In genomic region chr11:71080239-71081097, GRCh38 we compare ENCODE assay signal across 8 cellular contexts.
A peak's percentile ranks its signal among the peaks of the same experiment; 100 is the strongest.
DNase-seq lines count a peak whose midpoint lies in the region; ATAC-seq, FAIRE-seq and TF ChIP-seq lines count a peak whose summit lies in the region.
"Had no signal": no experiment of that assay in that cellular context is flagged by ENCODE, and none has a peak within 500 bp of the region (broad histone marks: within the 10 kb centered on the region; RNA-seq: fewer than 3 reads in every experiment).

No MANE protein-coding gene starts in this region.

- H3K79me2 ChIP-seq in MM.1S (ENCODE audit: low read length), result no peaks in the 10 kb centered on the region

- peak; percentile 47 for ATAC-seq in body of pancreas

- H3K9me3 ChIP-seq in MM.1S (replicated peaks; ENCODE audit: insufficient read depth, low read length), result no peaks in the 10 kb centered on the region
- no peaks in the 10 kb centered on the region for H3K9me3 ChIP-seq in body of pancreas
- no peaks in the 10 kb centered on the region for H3K9me3 ChIP-seq in effector memory CD4-positive, alpha-beta T cell (ENCODE audit: control insufficient read depth, low read length)

- no peaks in the 10 kb centered on the region for H4K20me1 ChIP-seq in MM.1S (ENCODE audit: insufficient read depth, low read length)

- no peak overlapping the region for H3K9ac ChIP-seq in MM.1S (ENCODE audit: low read length)

- DNase-seq in GM06990 (ENCODE audit: extremely low read depth, insufficient read length) (no peak), MM.1S (peak; percentile 65), RCC 7860 (ENCODE audit: low spot score) (peak; percentile 20), body of pancreas (peak; percentile 60 to 78 (median 68)), kidney epithelial cell (ENCODE audit: low read depth) (peak; percentile 45)
- peak; percentile 45 to 53 for DNase-seq in stimulated activated CD4-positive, alpha-beta T cell treated with anti-CD3 and anti-CD28 coated beads, Interleukin-4, amount 100 ng/mL, for 48 hours (ENCODE audit: low read depth in 2 of 2)
- no peak for DNase-seq in effector memory CD4-positive, alpha-beta T cell
- DNase-seq: activated naive CD8-positive, alpha-beta T cell treated with anti-CD3 and anti-CD28 coated beads, Interleukin-2, amount 10 ng/mL, durations not matched to agents 7 days and 5 days had no signal

- H3F3A ChIP-seq in MM.1S (ENCODE audit: insufficient read depth, low read length), result no peaks in the 10 kb centered on the region

- H3K9me2 ChIP-seq in MM.1S (replicated peaks; ENCODE audit: insufficient read depth, low read length), result no peaks in the 10 kb centered on the region

- TF ChIP-seq CTCF in GM06990 (IDR thresholded peaks at IDR 0.05; ENCODE audit: insufficient read depth, low read length, poor library complexity, severe bottlenecking) (peak; percentile 96), MM.1S (IDR thresholded peaks at IDR 0.05; ENCODE audit: low read length) (peak; percentile 88), body of pancreas (IDR thresholded peaks at IDR 0.05) (peak; percentile 21 to 65 (median 43)), kidney epithelial cell (IDR thresholded peaks at IDR 0.05; ENCODE audit: insufficient read depth, low read length, poor library complexity, severe bottlenecking) (peak; percentile 95)

- TF ChIP-seq POLR2A in body of pancreas (IDR thresholded peaks at IDR 0.05), result no peak

- H3K4me1 ChIP-seq in MM.1S (ENCODE audit: low read length), result no peaks in the 10 kb centered on the region
- H3K4me1 ChIP-seq in body of pancreas, result no peaks in the 10 kb centered on the region
- no peaks in the 10 kb centered on the region for H3K4me1 ChIP-seq in effector memory CD4-positive, alpha-beta T cell (ENCODE audit: control insufficient read depth, insufficient read depth, low read length, poor library complexity, severe bottlenecking)

- H3K36me3 ChIP-seq in GM06990 (ENCODE audit: control insufficient read depth, insufficient read depth, low read length) (no peaks in the 10 kb centered on the region), MM.1S (replicated peaks; ENCODE audit: insufficient read depth, low read length) (no peaks in the 10 kb centered on the region), body of pancreas (replicated peaks in 1 of 2; ENCODE audit: insufficient read depth in 1 of 2, low read depth in 2 of 2) (no peaks in the 10 kb centered on the region), kidney epithelial cell (ENCODE audit: control insufficient read depth, insufficient read depth, low read length) (no peaks in the 10 kb centered on the region)
- no peaks in the 10 kb centered on the region for H3K36me3 ChIP-seq in effector memory CD4-positive, alpha-beta T cell (ENCODE audit: control insufficient read depth, insufficient read depth, low read length)

- H3K27ac ChIP-seq in MM.1S (ENCODE audit: low read length) (no peak overlapping the region), body of pancreas (no peak overlapping the region)
- H3K27ac ChIP-seq in effector memory CD4-positive, alpha-beta T cell (ENCODE audit: insufficient read depth, low read length, poor library complexity, severe bottlenecking), result no peak overlapping the region

- no peak overlapping the region for H3K4me2 ChIP-seq in MM.1S (ENCODE audit: low read depth, low read length)

- H3K27me3 ChIP-seq in GM06990 (replicated peaks; ENCODE audit: control insufficient read depth, insufficient read depth, low read length), result no peaks in the 10 kb centered on the region
- H3K27me3 ChIP-seq in MM.1S (replicated peaks; ENCODE audit: insufficient read depth, low read length), result peaks cover 81% of the 10 kb centered on the region
- H3K27me3 ChIP-seq in body of pancreas, result no peaks in the 10 kb centered on the region
- no peaks in the 10 kb centered on the region for H3K27me3 ChIP-seq in kidney epithelial cell (ENCODE audit: control insufficient read depth, insufficient read depth, low read length)
- no peaks in the 10 kb centered on the region for H3K27me3 ChIP-seq in effector memory CD4-positive, alpha-beta T cell (replicated peaks; ENCODE audit: control insufficient read depth, insufficient read depth, low read length, poor library complexity, severe bottlenecking)

- 67 to 78% methylated on average over 18 to 25 of the region's 25 CpGs for WGBS in body of pancreas, 2 donors

- no peak overlapping the region for H2AFZ ChIP-seq in MM.1S (ENCODE audit: low read length)

- intact Hi-C loops in body of pancreas (cut with DNase I), result no loop called here

- no peak overlapping the region for H3K4me3 ChIP-seq in GM06990 (replicated peaks; ENCODE audit: low read depth, low read length)
- H3K4me3 ChIP-seq in MM.1S (ENCODE audit: low read length), result no peak overlapping the region
- no peak overlapping the region for H3K4me3 ChIP-seq in body of pancreas
- no peak overlapping the region for H3K4me3 ChIP-seq in kidney epithelial cell (ENCODE audit: low read depth, low read length)
- H3K4me3 ChIP-seq in effector memory CD4-positive, alpha-beta T cell (ENCODE audit: insufficient read depth, low read depth, low read length, poor library complexity, severe bottlenecking), result no peak overlapping the region

- FAIRE-seq in RCC 7860 (lab: Jason Lieb, UNC), result no peak

Comparison
In these comparisons a context has a peak if more than half of its experiments do, and no peak if none do; other contexts are left out.
1. DNase-seq: peak in MM.1S (single experiment), RCC 7860 (single experiment), body of pancreas (4 of 4), kidney epithelial cell (single experiment) and stimulated activated CD4-positive, alpha-beta T cell treated with anti-CD3 and anti-CD28 coated beads, Interleukin-4, amount 100 ng/mL, for 48 hours (2 of 2); none in GM06990 (single experiment) and effector memory CD4-positive, alpha-beta T cell (0 of 3).
2. CTCF ChIP-seq: peak in every context shown above with its lines; median percentile 96 in GM06990; 95 in kidney epithelial cell; 88 in MM.1S; 43 in body of pancreas.